18 cellular contexts compared by ENCODE assay signal in the genomic region with DNA sequence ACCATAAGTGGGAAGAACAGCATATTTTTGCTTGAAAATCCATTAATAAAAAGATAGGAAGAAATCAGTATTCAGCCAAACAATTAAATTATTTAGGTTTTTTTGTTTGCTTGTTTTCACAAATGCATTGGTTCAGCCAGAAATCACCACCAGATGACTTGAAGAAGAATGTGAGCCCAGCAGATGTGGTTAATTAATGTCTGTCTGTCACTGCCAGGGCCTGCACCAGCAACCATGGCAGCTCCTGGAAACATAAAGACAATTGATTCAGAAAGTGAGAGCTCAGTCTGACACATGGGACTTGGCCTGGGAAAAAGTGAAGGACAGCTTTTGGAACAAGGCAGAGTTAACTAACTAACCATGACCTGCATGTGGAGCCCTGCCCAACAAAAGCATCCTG.
"Had no signal": no experiment of that assay in that cellular context is flagged by ENCODE, and none has a peak within 500 bp of the region (broad histone marks: within the 10 kb centered on the region; RNA-seq: fewer than 3 reads in every experiment).

No MANE protein-coding gene starts in this region.

- DNase-seq: KBM-7, MV-4-11, NCI-H1048, NCI-H1105, NCI-H1417, NCI-H146, NCI-H1694 treated with DMSO at 0.1 percent for 48 hours, NCI-H1930, NCI-H2081, NCI-H2107, NCI-H2227 treated with DMSO at 0.1 percent for 48 hours, NCI-H510A, NCI-H524 treated with DMSO at 0.1 percent for 48 hours, NCI-H69, NCI-H774, SHP77 had no signal

- FAIRE-seq: RCC 7860 had no signal

- H3K27ac ChIP-seq: RWPE1 had no signal
